In genomic region chr10:323651-324293, GRCh38 we compare ENCODE assay signal across 8 cellular contexts.
DNase-seq lines count a peak whose midpoint lies in the region; ATAC-seq and TF ChIP-seq lines count a peak whose summit lies in the region.

No MANE protein-coding gene starts in this region.

- peaks cover 7% of the 10 kb centered on the region for H3K36me3 ChIP-seq in BJ (ENCODE audit: control insufficient read depth, insufficient read depth, low read length)

- peak; percentile 9; the same call in 1 of the 2 replicates for TF ChIP-seq CTCF in BJ (IDR thresholded peaks at IDR 0.05; ENCODE audit: insufficient read depth, low read depth, low read length)

- H3K36me3 Mint-ChIP-seq in activated CD4-positive, alpha-beta T cell treated with anti-CD3 and anti-CD28 coated beads, Interleukin-2, amount 10 ng/mL, durations not matched to agents 7 days and 5 days (ENCODE audit: low read depth), result peaks cover 2% of the 10 kb centered on the region

- DNase-seq in BJ (ENCODE audit: low read depth) (peak; percentile 93), HPDE6-E6E7 (ENCODE audit: extremely low spot score) (peak; percentile 52), occipital lobe (lab: John Stamatoyannopoulos, UW) (peak; percentile 57), NCI-H345 (lab: John Stamatoyannopoulos, UW) (no peak)
- peak; percentile 52 for DNase-seq in activated CD4-positive, alpha-beta T cell treated with anti-CD3 and anti-CD28 coated beads, Interleukin-2, amount 10 ng/mL, durations not matched to agents 7 days and 5 days

- H3K27me3 ChIP-seq in BJ (ENCODE audit: control insufficient read depth, insufficient read depth, low read length), result no peaks in the 10 kb centered on the region

- CTCF ChIA-PET in BJ (lab: Yijun Ruan, JAX), result interaction anchor here (0.9 to 1.0 kb wide), 2 partner anchors 24 to 471 kb away, joined by 3 read pairs; no protein-coding TSS in a partner anchor
- CTCF ChIA-PET in activated CD4-positive, alpha-beta T cell treated with anti-CD3 and anti-CD28 coated beads, Interleukin-2, amount 10 ng/mL, durations not matched to agents 7 days and 5 days (lab: Charles Lee), result interaction anchor here (0.6 kb wide), 1 partner anchor 21 kb away, joined by 5 read pairs; no protein-coding TSS in a partner anchor

- H3K4me1 Mint-ChIP-seq in activated CD4-positive, alpha-beta T cell treated with anti-CD3 and anti-CD28 coated beads, Interleukin-2, amount 10 ng/mL, durations not matched to agents 7 days and 5 days, result peaks cover 16% of the 10 kb centered on the region

- H3K27me3 Mint-ChIP-seq in activated CD4-positive, alpha-beta T cell treated with anti-CD3 and anti-CD28 coated beads, Interleukin-2, amount 10 ng/mL, durations not matched to agents 7 days and 5 days, result no peaks in the 10 kb centered on the region

- ATAC-seq in GM21381 (IDR thresholded peaks at IDR 0.05; ENCODE audit: unreplicated experiment) (peak; percentile 93), esophagus mucosa (peak; percentile 95), HG03097 (IDR thresholded peaks at IDR 0.05; ENCODE audit: low FRiP score, unreplicated experiment) (no peak)

- peak overlapping the region; percentile 61 for H3K27ac Mint-ChIP-seq in activated CD4-positive, alpha-beta T cell treated with anti-CD3 and anti-CD28 coated beads, Interleukin-2, amount 10 ng/mL, durations not matched to agents 7 days and 5 days

- peak overlapping the region; percentile 18 for H3K4me3 Mint-ChIP-seq in activated CD4-positive, alpha-beta T cell treated with anti-CD3 and anti-CD28 coated beads, Interleukin-2, amount 10 ng/mL, durations not matched to agents 7 days and 5 days

- POLR2A ChIA-PET in BJ (lab: Charles Lee), result no interaction called here
- POLR2A ChIA-PET in activated CD4-positive, alpha-beta T cell treated with anti-CD3 and anti-CD28 coated beads, Interleukin-2, amount 10 ng/mL, durations not matched to agents 7 days and 5 days (lab: Charles Lee), result no interaction called here

- H3K9me3 Mint-ChIP-seq in activated CD4-positive, alpha-beta T cell treated with anti-CD3 and anti-CD28 coated beads, Interleukin-2, amount 10 ng/mL, durations not matched to agents 7 days and 5 days, result no peaks in the 10 kb centered on the region

- no peak overlapping the region for H3K4me3 ChIP-seq in BJ (ENCODE audit: low read depth, low read length)
